Comparison of ENCODE assay signal across 8 cellular contexts in genomic region chr19:2083174-2083854, GRCh38. TPM values are rescaled to one million over a fixed set of nuclear protein-coding genes. Genes with fewer than 3 reads are reported as not detected.
DNase-seq lines count a peak whose midpoint lies in the region; ATAC-seq lines count a peak whose summit lies in the region.

No MANE protein-coding gene starts in this region.

- H3K4me3 Mint-ChIP-seq in CD4-positive, CD25-positive, alpha-beta regulatory T cell: peak overlapping the region; percentile 95 to 99 (median 98)
- H3K4me3 Mint-ChIP-seq in activated T-helper 17 cell treated with anti-CD3 and anti-CD28 coated beads, Interleukin-2, amount 50 U/mL, for 72 hours: peak overlapping the region; percentile 97
- peak overlapping the region; percentile 87 to 99 (median 95) for H3K4me3 Mint-ChIP-seq in naive thymus-derived CD4-positive, alpha-beta T cell

- H3K9me3 Mint-ChIP-seq in CD4-positive, CD25-positive, alpha-beta regulatory T cell: peaks cover 0 to 4% (median 0%) of the 10 kb centered on the region in 7 donors
- peaks cover 4% of the 10 kb centered on the region for H3K9me3 Mint-ChIP-seq in activated T-helper 17 cell treated with anti-CD3 and anti-CD28 coated beads, Interleukin-2, amount 50 U/mL, for 72 hours
- H3K9me3 Mint-ChIP-seq in naive thymus-derived CD4-positive, alpha-beta T cell: peaks cover 0 to 11% (median 0%) of the 10 kb centered on the region in 11 donors

- no peaks in the 10 kb centered on the region for H3K27me3 ChIP-seq in CD4-positive, CD25-positive, alpha-beta regulatory T cell (ENCODE audit: control insufficient read depth, insufficient read depth, low read length)
- no peaks in the 10 kb centered on the region for H3K27me3 ChIP-seq in naive thymus-derived CD4-positive, alpha-beta T cell (ENCODE audit: control insufficient read depth in 2 of 2, insufficient read depth in 2 of 2, low read length in 2 of 2)

- peaks cover 79% of the 10 kb centered on the region for H3K4me1 ChIP-seq in CD4-positive, CD25-positive, alpha-beta regulatory T cell (ENCODE audit: control insufficient read depth, insufficient read depth, low read length, poor library complexity, severe bottlenecking)
- H3K4me1 ChIP-seq in naive thymus-derived CD4-positive, alpha-beta T cell (ENCODE audit: control insufficient read depth in 2 of 2, insufficient read depth in 2 of 2, low read length in 2 of 2): peaks cover 57 to 62% of the 10 kb centered on the region in 2 donors

- ATAC-seq in CD4-positive, CD25-positive, alpha-beta regulatory T cell (ENCODE audit: low read depth in 2 of 2): peak; percentile 38 to 49
- ATAC-seq in activated T-helper 17 cell treated with anti-CD3 and anti-CD28 coated beads, Interleukin-2, amount 50 U/mL, for 72 hours (replicated peaks): peak; percentile 18
- ATAC-seq in naive thymus-derived CD4-positive, alpha-beta T cell: peak; percentile 22

- H3K27me3 Mint-ChIP-seq in CD4-positive, CD25-positive, alpha-beta regulatory T cell: peaks cover 14% of the 10 kb centered on the region
- H3K27me3 Mint-ChIP-seq in activated T-helper 17 cell treated with anti-CD3 and anti-CD28 coated beads, Interleukin-2, amount 50 U/mL, for 72 hours: no peaks in the 10 kb centered on the region
- peaks cover 0 to 2% (median 0%) of the 10 kb centered on the region in 5 donors for H3K27me3 Mint-ChIP-seq in naive thymus-derived CD4-positive, alpha-beta T cell

- CTCF ChIA-PET in naive thymus-derived CD4-positive, alpha-beta T cell (lab: Charles Lee): interaction anchor here (0.6 to 1.8 kb wide), 8 partner anchors 9 to 94 kb away, joined by 3 to 11 read pairs (median 4); partner anchors contain the start of gene MOB3A

- POLR2A ChIA-PET in naive thymus-derived CD4-positive, alpha-beta T cell (lab: Charles Lee): interaction anchor here (0.5 to 6.1 kb wide), 20 partner anchors 10 to 309 kb away, joined by 3 to 125 read pairs (median 6); partner anchors contain the start of genes MKNK2 and MOB3A

- H3K9me3 ChIP-seq in CD4-positive, CD25-positive, alpha-beta regulatory T cell (ENCODE audit: control insufficient read depth in 2 of 2, low read length in 2 of 2): no peaks in the 10 kb centered on the region
- no peaks in the 10 kb centered on the region for H3K9me3 ChIP-seq in naive thymus-derived CD4-positive, alpha-beta T cell (ENCODE audit: control insufficient read depth in 2 of 3, low read length in 3 of 3)

- peak overlapping the region; percentile 96 to 99 (median 98) for H3K27ac Mint-ChIP-seq in CD4-positive, CD25-positive, alpha-beta regulatory T cell
- peak overlapping the region; percentile 100 for H3K27ac Mint-ChIP-seq in activated T-helper 17 cell treated with anti-CD3 and anti-CD28 coated beads, Interleukin-2, amount 50 U/mL, for 72 hours
- peak overlapping the region; percentile 92 to 99 (median 96) for H3K27ac Mint-ChIP-seq in naive thymus-derived CD4-positive, alpha-beta T cell

- peaks cover 10 to 79% (median 35%) of the 10 kb centered on the region in 4 donors for H3K4me1 Mint-ChIP-seq in CD4-positive, CD25-positive, alpha-beta regulatory T cell
- H3K4me1 Mint-ChIP-seq in activated T-helper 17 cell treated with anti-CD3 and anti-CD28 coated beads, Interleukin-2, amount 50 U/mL, for 72 hours: peaks cover 11% of the 10 kb centered on the region
- peaks cover 51 to 77% (median 65%) of the 10 kb centered on the region in 7 donors for H3K4me1 Mint-ChIP-seq in naive thymus-derived CD4-positive, alpha-beta T cell

- H3K4me3 ChIP-seq in CD4-positive, CD25-positive, alpha-beta regulatory T cell (ENCODE audit: low read depth, low read length): peak overlapping the region; percentile 93
- H3K4me3 ChIP-seq in naive thymus-derived CD4-positive, alpha-beta T cell (ENCODE audit: low read length): peak overlapping the region; percentile 98

- peaks cover 15% of the 10 kb centered on the region for H3K36me3 Mint-ChIP-seq in CD4-positive, CD25-positive, alpha-beta regulatory T cell
- peaks cover 96% of the 10 kb centered on the region for H3K36me3 Mint-ChIP-seq in activated T-helper 17 cell treated with anti-CD3 and anti-CD28 coated beads, Interleukin-2, amount 50 U/mL, for 72 hours (ENCODE audit: low read depth)
- peaks cover 4 to 56% (median 9%) of the 10 kb centered on the region in 5 donors for H3K36me3 Mint-ChIP-seq in naive thymus-derived CD4-positive, alpha-beta T cell

- intact Hi-C loops in naive thymus-derived CD4-positive, alpha-beta T cell (cut with micrococcal nuclease): loop anchor here (1.0 to 2.0 kb wide), 2 partner anchors 32 to 33 kb away; partner anchors contain the start of gene MKNK2 (in 2 of the 2)

- H3K36me3 ChIP-seq in CD4-positive, CD25-positive, alpha-beta regulatory T cell (ENCODE audit: control insufficient read depth, insufficient read depth, low read length): peaks cover 26% of the 10 kb centered on the region
- H3K36me3 ChIP-seq in naive thymus-derived CD4-positive, alpha-beta T cell (ENCODE audit: control insufficient read depth in 2 of 3, insufficient read depth in 3 of 3, low read length in 3 of 3): peaks cover 0 to 26% (median 6%) of the 10 kb centered on the region in 3 experiments

- DNase-seq in CD4-positive, CD25-positive, alpha-beta regulatory T cell: peak; percentile 50 to 87 (median 75)
- DNase-seq in NCI-H774 (lab: John Stamatoyannopoulos, UW) (peak; percentile 25), NCI-H748 treated with DMSO at 0.1 percent for 48 hours (lab: John Stamatoyannopoulos, UW) (no peak), NCI-H82 treated with DMSO at 0.1 percent for 48 hours (lab: John Stamatoyannopoulos, UW; ENCODE audit: unreplicated experiment) (no peak), Ammon's horn (ENCODE audit: low spot score) (no peak), NCI-H1694 treated with DMSO at 0.1 percent for 48 hours (lab: John Stamatoyannopoulos, UW) (no peak)
- peak in 8 of 9 donors; percentile 32 to 81 (median 76) for DNase-seq in naive thymus-derived CD4-positive, alpha-beta T cell

- peak overlapping the region; percentile 97 for H3K27ac ChIP-seq in CD4-positive, CD25-positive, alpha-beta regulatory T cell (ENCODE audit: insufficient read depth, low read length, poor library complexity, severe bottlenecking)
- H3K27ac ChIP-seq in naive thymus-derived CD4-positive, alpha-beta T cell (ENCODE audit: low read depth, low read length): peak overlapping the region; percentile 99

RNA-seq across cellular contexts. Expression of gene MOB3A, which starts 12.8 kb away (rescaled TPM):
- 131 TPM for total RNA-seq in CD4-positive, CD25-positive, alpha-beta regulatory T cell
- polyA plus RNA-seq in CD4-positive, CD25-positive, alpha-beta regulatory T cell: 10 to 100 TPM; 73.6 to 91.1 (median 88.0) TPM
- total RNA-seq in activated T-helper 17 cell treated with anti-CD3 and anti-CD28 coated beads, Interleukin-2, amount 50 U/mL, for 72 hours: 100 to 1,000 TPM; 271 to 387 TPM
- total RNA-seq in naive thymus-derived CD4-positive, alpha-beta T cell: 100 to 1,000 TPM in 4 of 5 experiments, 10 to 100 TPM in 1; 93.2 to 269 (median 117) TPM
- polyA plus RNA-seq in naive thymus-derived CD4-positive, alpha-beta T cell: 100 to 1,000 TPM in 1 of 2 donors, 10 to 100 TPM in 1; 49.5 to 114 TPM

RNA-seq across cellular contexts. Expression of gene IZUMO4, which starts 13.4 kb away (rescaled TPM):
- 16.5 TPM for total RNA-seq in CD4-positive, CD25-positive, alpha-beta regulatory T cell
- under 1 TPM; 0.47 to 0.82 (median 0.70) TPM for polyA plus RNA-seq in CD4-positive, CD25-positive, alpha-beta regulatory T cell
- 100 to 1,000 TPM in 1 of 2 donors, 10 to 100 TPM in 1; 13.9 to 143 TPM for total RNA-seq in activated T-helper 17 cell treated with anti-CD3 and anti-CD28 coated beads, Interleukin-2, amount 50 U/mL, for 72 hours
- total RNA-seq in naive thymus-derived CD4-positive, alpha-beta T cell: 10 to 100 TPM; 12.2 to 26.8 (median 15.7) TPM
- polyA plus RNA-seq in naive thymus-derived CD4-positive, alpha-beta T cell: 1 to 10 TPM in 1 of 2 donors, under 1 TPM in 1; 0.73 to 1.9 TPM

RNA-seq across cellular contexts. Expression of gene MKNK2, which starts 32.3 kb away (rescaled TPM):
- 340 TPM for total RNA-seq in CD4-positive, CD25-positive, alpha-beta regulatory T cell
- polyA plus RNA-seq in CD4-positive, CD25-positive, alpha-beta regulatory T cell: 10 to 100 TPM; 28.7 to 38.2 (median 32.0) TPM
- total RNA-seq in activated T-helper 17 cell treated with anti-CD3 and anti-CD28 coated beads, Interleukin-2, amount 50 U/mL, for 72 hours: 100 to 1,000 TPM; 280 to 525 TPM
- 100 to 1,000 TPM; 190 to 347 (median 238) TPM for total RNA-seq in naive thymus-derived CD4-positive, alpha-beta T cell
- 10 to 100 TPM; 28.8 to 52.9 TPM for polyA plus RNA-seq in naive thymus-derived CD4-positive, alpha-beta T cell

Comparison
In these comparisons a context has a peak if more than half of its experiments do, and no peak if none do; other contexts are left out.
1. DNase-seq: peak in CD4-positive, CD25-positive, alpha-beta regulatory T cell (3 of 3), NCI-H774 (single experiment) and naive thymus-derived CD4-positive, alpha-beta T cell (8 of 9); none in NCI-H748 treated with DMSO at 0.1 percent for 48 hours (single experiment), NCI-H82 treated with DMSO at 0.1 percent for 48 hours (single experiment), Ammon's horn (single experiment) and NCI-H1694 treated with DMSO at 0.1 percent for 48 hours (single experiment).
2. Peak in every context shown above with its lines, with median percentiles within 50 percentile points of each other: ATAC-seq, H3K27ac Mint-ChIP-seq and H3K4me3 Mint-ChIP-seq.